In genomic region chr2:109356251-109357035, GRCh38 we compare ENCODE assay signal across 12 cellular contexts.
"Had no signal": no experiment of that assay in that cellular context is flagged by ENCODE, and none has a peak within 500 bp of the region (broad histone marks: within the 10 kb centered on the region; RNA-seq: fewer than 3 reads in every experiment).

No MANE protein-coding gene starts in this region.

- DNase-seq: activated CD4-positive, alpha-beta T cell treated with anti-CD3 and anti-CD28 coated beads for 4 hours; activated naive CD4-positive, alpha-beta T cell treated with anti-CD3 and anti-CD28 coated beads for 36 hours; mammary epithelial cell; naive thymus-derived CD8-positive, alpha-beta T cell; stimulated activated CD4-positive, alpha-beta T cell treated with anti-CD3 and anti-CD28 coated beads, Interleukin-15, amount 100 ng/mL, for 24 hours; stimulated activated CD4-positive, alpha-beta T cell treated with anti-CD3 and anti-CD28 coated beads, Interleukin-4, amount 100 ng/mL, for 1 hour; stimulated activated naive B cell treated with anti-CD40 and anti-IgM and Interleukin-4, amounts not matched to agents 10 μg/mL and 1 μg/mL and 100 μg/mL, for 72 hours; transverse colon had no signal

- H3K36me3 ChIP-seq: ascending aorta, breast epithelium, transverse colon had no signal

- H3K36me3 Mint-ChIP-seq: stimulated activated naive B cell treated with anti-CD40 and anti-IgM and Interleukin-4, amounts not matched to agents 10 μg/mL and 1 μg/mL and 100 μg/mL, for 72 hours had no signal

- H3K4me3 Mint-ChIP-seq: activated naive CD4-positive, alpha-beta T cell treated with anti-CD3 and anti-CD28 coated beads for 36 hours; activated T-helper 17 cell treated with anti-CD3 and anti-CD28 coated beads, Interleukin-2, amount 50 U/mL, for 72 hours; naive thymus-derived CD8-positive, alpha-beta T cell; stimulated activated naive B cell treated with anti-CD40 and anti-IgM and Interleukin-4, amounts not matched to agents 10 μg/mL and 1 μg/mL and 100 μg/mL, for 72 hours; WTC11 had no signal

- H3K4me1 Mint-ChIP-seq: activated T-helper 17 cell treated with anti-CD3 and anti-CD28 coated beads, Interleukin-2, amount 50 U/mL, for 72 hours; WTC11 had no signal

- H3K27me3 Mint-ChIP-seq: activated T-helper 17 cell treated with anti-CD3 and anti-CD28 coated beads, Interleukin-2, amount 50 U/mL, for 72 hours; naive thymus-derived CD8-positive, alpha-beta T cell had no signal

- H3K27ac Mint-ChIP-seq: activated naive CD4-positive, alpha-beta T cell treated with anti-CD3 and anti-CD28 coated beads for 36 hours; activated T-helper 17 cell treated with anti-CD3 and anti-CD28 coated beads, Interleukin-2, amount 50 U/mL, for 72 hours; stimulated activated naive B cell treated with anti-CD40 and anti-IgM and Interleukin-4, amounts not matched to agents 10 μg/mL and 1 μg/mL and 100 μg/mL, for 72 hours; WTC11 had no signal

- H3K27me3 ChIP-seq: ascending aorta, breast epithelium, transverse colon had no signal

- ATAC-seq: activated T-helper 17 cell treated with anti-CD3 and anti-CD28 coated beads, Interleukin-2, amount 50 U/mL, for 72 hours; naive thymus-derived CD8-positive, alpha-beta T cell; stimulated activated naive B cell treated with anti-CD40 and anti-IgM and Interleukin-4, amounts not matched to agents 10 μg/mL and 1 μg/mL and 100 μg/mL, for 72 hours; WTC11 had no signal

- H3K4me3 ChIP-seq: ascending aorta, breast epithelium, transverse colon had no signal

- H3K4me1 ChIP-seq: breast epithelium had no signal

- H3K27ac ChIP-seq: ascending aorta, breast epithelium, transverse colon had no signal
